In genomic region chr12:27332407-27333310, GRCh38 we compare ENCODE assay signal across 1 cellular context.
TF ChIP-seq lines count a peak whose summit lies in the region.

TSS of gene BMAL2 (plus strand) at chr12:27332836. CDS start at chr12:27333073, 237 bp downstream.

TF ChIP-seq in HepG2, 621 proteins besides CTCF, POLR2A, EP300 and RAD21 (continued from another document and continues in another):
- TF ChIP-seq ZHX1 (CRISPR knock-in tag; IDR thresholded peaks at IDR 0.05; ENCODE audit: low read depth) (no peak), ETS1 (CRISPR knock-in tag; IDR thresholded peaks at IDR 0.05) (no peak), KMT2B (CRISPR knock-in tag; IDR thresholded peaks at IDR 0.05) (peak; percentile 16; the same call in 1 of the 2 replicates), FLYWCH1 (CRISPR knock-in tag; IDR thresholded peaks at IDR 0.05) (no peak), ZNF30 (CRISPR knock-in tag; IDR thresholded peaks at IDR 0.05) (no peak), SRY (CRISPR knock-in tag; IDR thresholded peaks at IDR 0.05) (no peak), PRDM4 (CRISPR knock-in tag; IDR thresholded peaks at IDR 0.05; ENCODE audit: borderline replicate concordance) (no peak), ISL2 (CRISPR knock-in tag; IDR thresholded peaks at IDR 0.05) (no peak), SP140L (CRISPR knock-in tag; IDR thresholded peaks at IDR 0.05; ENCODE audit: borderline replicate concordance) (no peak), IRX3 (CRISPR knock-in tag; IDR thresholded peaks at IDR 0.05; ENCODE audit: borderline replicate concordance, low read depth) (no peak), ESRRA (CRISPR knock-in tag; IDR thresholded peaks at IDR 0.05; ENCODE audit: low read depth) (no peak), ZNF557 (CRISPR knock-in tag; IDR thresholded peaks at IDR 0.05) (no peak), HOXA7 (CRISPR knock-in tag; IDR thresholded peaks at IDR 0.05) (no peak), MTA3 (CRISPR knock-in tag; IDR thresholded peaks at IDR 0.05) (no peak), ZNF891 (CRISPR knock-in tag; IDR thresholded peaks at IDR 0.05) (no peak), FOXP4 (CRISPR knock-in tag; IDR thresholded peaks at IDR 0.05) (no peak), DR1 (CRISPR knock-in tag; IDR thresholded peaks at IDR 0.05) (no peak), ZNF841 (CRISPR knock-in tag; IDR thresholded peaks at IDR 0.05; ENCODE audit: borderline replicate concordance) (no peak), ZNF343 (CRISPR knock-in tag; IDR thresholded peaks at IDR 0.05) (0 out of 2 replicates have a peak, but pooled peaks have one; percentile 30), ZNF704 (CRISPR knock-in tag; IDR thresholded peaks at IDR 0.05; ENCODE audit: borderline replicate concordance) (no peak), TBX2 (CRISPR knock-in tag; IDR thresholded peaks at IDR 0.05; ENCODE audit: borderline replicate concordance) (no peak), ZNF503 (CRISPR knock-in tag; IDR thresholded peaks at IDR 0.05) (no peak), MZF1 (CRISPR knock-in tag; IDR thresholded peaks at IDR 0.05; ENCODE audit: borderline replicate concordance) (no peak), ZNF253 (CRISPR knock-in tag; IDR thresholded peaks at IDR 0.05; ENCODE audit: borderline replicate concordance) (no peak), SNRNP70 (IDR thresholded peaks at IDR 0.05; ENCODE audit: low read depth, low read length) (no peak), ELK4 (CRISPR knock-in tag; IDR thresholded peaks at IDR 0.05; ENCODE audit: borderline replicate concordance) (no peak), ZBTB26 (CRISPR knock-in tag; IDR thresholded peaks at IDR 0.05; ENCODE audit: borderline replicate concordance) (no peak), ZNF225 (CRISPR knock-in tag; IDR thresholded peaks at IDR 0.05) (no peak), TFDP2 (CRISPR knock-in tag; IDR thresholded peaks at IDR 0.05) (peak; percentile 87), NKX3-1 (CRISPR knock-in tag; IDR thresholded peaks at IDR 0.05) (no peak), ETV5 (CRISPR knock-in tag; IDR thresholded peaks at IDR 0.05; ENCODE audit: borderline replicate concordance) (0 out of 2 replicates have a peak, but pooled peaks have one; percentile 14), RFX1 (IDR thresholded peaks at IDR 0.05) (no peak), ZNF644 (CRISPR knock-in tag; IDR thresholded peaks at IDR 0.05; ENCODE audit: low read depth) (no peak), ZBTB7A (CRISPR knock-in tag; IDR thresholded peaks at IDR 0.05) (no peak), ZNF296 (CRISPR knock-in tag; conservative IDR thresholded peaks at IDR 0.05) (no peak), DDIT3 (CRISPR knock-in tag; IDR thresholded peaks at IDR 0.05) (no peak), ZNF337 (CRISPR knock-in tag; IDR thresholded peaks at IDR 0.05; ENCODE audit: borderline replicate concordance, low read depth) (no peak), EHMT2 (IDR thresholded peaks at IDR 0.05; ENCODE audit: borderline replicate concordance, low read depth, low read length) (no peak), ZNF101 (CRISPR knock-in tag; IDR thresholded peaks at IDR 0.05; ENCODE audit: borderline replicate concordance, low read depth) (no peak), ZMYM3 (CRISPR knock-in tag; IDR thresholded peaks at IDR 0.05) (no peak), ZNF703 (CRISPR knock-in tag; IDR thresholded peaks at IDR 0.05; ENCODE audit: borderline replicate concordance) (no peak), KLF16 (CRISPR knock-in tag; IDR thresholded peaks at IDR 0.05) (no peak), IKZF4 (CRISPR knock-in tag; IDR thresholded peaks at IDR 0.05; ENCODE audit: borderline replicate concordance, low read depth, not compliant biosample characterization) (no peak), ZNF614 (CRISPR knock-in tag; IDR thresholded peaks at IDR 0.05; ENCODE audit: borderline replicate concordance) (no peak; the same call in 1 of the 2 replicates), NAIF1 (CRISPR knock-in tag; IDR thresholded peaks at IDR 0.05; ENCODE audit: borderline replicate concordance) (no peak), FOXJ3 (CRISPR knock-in tag; IDR thresholded peaks at IDR 0.05; ENCODE audit: borderline replicate concordance) (no peak), CENPX (CRISPR knock-in tag; IDR thresholded peaks at IDR 0.05) (no peak), TIGD3 (CRISPR knock-in tag; IDR thresholded peaks at IDR 0.05; ENCODE audit: borderline replicate concordance) (no peak), ZNF749 (CRISPR knock-in tag; IDR thresholded peaks at IDR 0.05; ENCODE audit: borderline replicate concordance) (0 out of 2 replicates have a peak, but pooled peaks have one; percentile 44), RELA (CRISPR knock-in tag; IDR thresholded peaks at IDR 0.05) (no peak), RBFOX2 (IDR thresholded peaks at IDR 0.05; ENCODE audit: low read depth, low read length) (peak; percentile 71)
